In the genomic region with DNA sequence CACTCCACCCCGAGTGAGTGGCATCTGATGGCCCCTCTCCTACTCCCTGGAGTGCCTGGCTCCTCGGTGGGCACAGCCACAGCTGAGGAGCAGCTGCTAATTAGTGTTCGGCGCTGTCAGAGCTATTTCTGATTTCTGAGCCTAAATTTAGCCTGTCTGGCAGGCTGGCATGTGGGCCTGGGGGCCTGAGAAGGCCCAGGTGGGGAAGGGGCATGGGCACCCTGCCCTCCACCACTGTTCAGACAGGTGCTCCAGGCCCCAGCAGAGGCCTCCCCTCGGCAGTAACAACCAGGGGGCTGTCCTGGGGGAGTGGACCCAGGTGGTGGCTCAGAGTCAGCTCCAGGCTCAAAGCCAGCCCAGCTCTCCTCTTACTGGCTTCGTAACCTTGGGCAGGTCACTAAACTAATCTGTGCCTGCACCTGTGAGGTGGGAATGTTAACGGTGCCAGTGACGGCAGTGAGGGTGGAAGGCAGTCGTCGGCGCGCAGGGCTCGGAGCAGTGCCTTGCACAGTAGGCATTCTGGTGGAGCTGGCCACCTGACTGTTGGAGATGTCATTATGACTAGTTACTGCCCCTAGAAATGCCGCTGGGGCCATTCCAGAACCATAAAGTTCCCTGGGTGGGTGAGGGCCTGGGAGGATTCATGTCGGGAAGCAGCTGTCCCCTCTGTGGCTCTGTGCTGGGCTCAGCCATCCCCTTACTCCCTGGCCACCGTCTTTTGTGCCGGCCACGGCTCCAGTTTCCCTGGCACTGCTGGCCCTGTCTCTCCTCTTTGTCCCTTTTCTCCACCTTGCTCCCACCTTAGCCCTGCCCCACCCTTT, we compare ENCODE assay signal across 8 cellular contexts. TPM values are rescaled to one million over a fixed set of nuclear protein-coding genes. Genes with fewer than 3 reads are reported as not detected.
A peak's percentile ranks its signal among the peaks of the same experiment; 100 is the strongest.
DNase-seq lines count a peak whose midpoint lies in the region; ATAC-seq and TF ChIP-seq lines count a peak whose summit lies in the region.

No MANE protein-coding gene starts in this region.

- H3K9me1 ChIP-seq in IMR-90 (ENCODE audit: insufficient read depth, low read length): peaks cover 24% of the 10 kb centered on the region

- peak overlapping the region; percentile 99 for H2AK5ac ChIP-seq in IMR-90 (ENCODE audit: low read depth, low read length)

- H3K4me3 ChIP-seq in IMR-90 (ENCODE audit: insufficient read depth, low read depth, low read length) (no peak overlapping the region), WERI-Rb-1 (ENCODE audit: low read depth, low read length) (no peak overlapping the region), heart left ventricle (peak overlapping the region in 6 of 12 donors; percentile 3 to 78 (median 4))

- peaks cover 0 to 28% of the 10 kb centered on the region in 2 experiments; a peak in 3 of 4 replicates for H3K79me1 ChIP-seq in IMR-90 (ENCODE audit: low read depth in 1 of 2, low read length in 2 of 2)

- H3K23ac ChIP-seq in IMR-90 (ENCODE audit: low read depth, low read length): peak overlapping the region; percentile 61; the same call in 1 of the 2 replicates

- H2BK5ac ChIP-seq in IMR-90 (ENCODE audit: low read depth, low read length, poor library complexity, severe bottlenecking): peak overlapping the region; percentile 83

- POLR2A ChIA-PET in IMR-90 (lab: Charles Lee; ENCODE audit: unreplicated experiment): interaction anchor here (0.8 kb wide), 1 partner anchor 80 kb away, joined by 4 read pairs; a partner anchor contains a TSS

- H3K9ac ChIP-seq in IMR-90 (ENCODE audit: low read depth, low read length): peak overlapping the region; percentile 45

- H3K4me1 ChIP-seq in IMR-90 (ENCODE audit: control insufficient read depth, insufficient read depth, low read length) (peaks cover 39% of the 10 kb centered on the region), heart left ventricle (peaks cover 0 to 88% (median 58%) of the 10 kb centered on the region in 12 donors)

- H2AFZ ChIP-seq in IMR-90 (replicated peaks; ENCODE audit: low read length, poor library complexity): peak overlapping the region; percentile 93

- peak overlapping the region; percentile 99 for H2AK9ac ChIP-seq in IMR-90 (replicated peaks; ENCODE audit: low read depth, low read length, poor library complexity)

- H3K36me3 ChIP-seq in IMR-90 (ENCODE audit: control insufficient read depth, insufficient read depth, low read length) (no peaks in the 10 kb centered on the region), WERI-Rb-1 (no peaks in the 10 kb centered on the region), heart left ventricle (peaks cover 0 to 15% (median 0%) of the 10 kb centered on the region in 9 donors)

- peak overlapping the region; percentile 40 for H3K4me2 ChIP-seq in IMR-90 (ENCODE audit: low read depth, low read length)

- H2BK120ac ChIP-seq in IMR-90 (ENCODE audit: low read depth, low read length): peak overlapping the region; percentile 95

- peak overlapping the region; percentile 94 for H3K14ac ChIP-seq in IMR-90 (replicated peaks; ENCODE audit: low read depth, low read length)

- TF ChIP-seq POLR2A in IMR-90 (IDR thresholded peaks at IDR 0.05; ENCODE audit: low read depth, low read length): no peak
- TF ChIP-seq POLR2A in heart left ventricle (IDR thresholded peaks at IDR 0.05): no peak

- peak overlapping the region; percentile 89 for H3K18ac ChIP-seq in IMR-90 (ENCODE audit: low read depth, low read length)

- H3K9me3 ChIP-seq in IMR-90 (ENCODE audit: control insufficient read depth, insufficient read depth, low read length) (no peaks in the 10 kb centered on the region), WERI-Rb-1 (ENCODE audit: severe bottlenecking) (no peaks in the 10 kb centered on the region), heart left ventricle (no peaks in the 10 kb centered on the region)

- BruUV-seq in IMR-90 (replicated peaks; lab: Mats Ljungman, UMichigan): no TSS peak

- peak overlapping the region; percentile 87 to 97 for H4K8ac ChIP-seq in IMR-90 (ENCODE audit: low read depth in 2 of 2, low read length in 2 of 2)

- H3K27ac ChIP-seq in IMR-90 (ENCODE audit: insufficient read depth, low read length) (peak overlapping the region; percentile 88), WERI-Rb-1 (peak overlapping the region; percentile 0), heart left ventricle (peak overlapping the region; percentile 26 to 98 (median 78))

- H3K56ac ChIP-seq in IMR-90 (ENCODE audit: extremely low read depth, insufficient read depth, low read length): peak overlapping the region; percentile 32

- ATAC-seq in IMR-90 (ENCODE audit: low read depth) (no peak), heart left ventricle (peak in 2 of 4 donors; percentile 0 to 4)

- peak overlapping the region; percentile 96 for H2BK15ac ChIP-seq in IMR-90 (ENCODE audit: low read depth, low read length)

- intact Hi-C loops in IMR-90 (cut with micrococcal nuclease) (no loop called here), heart left ventricle (cut with DNase I) (loop anchor here in 1 of 10 donors (5.0 kb wide), 1 partner anchor 34 kb away; a partner anchor contains a TSS)

- CTCF ChIA-PET in IMR-90 (lab: Yijun Ruan, JAX): interaction anchor here (0.8 to 1.3 kb wide), 4 partner anchors 10 to 93 kb away, joined by 3 to 5 read pairs (median 4); a partner anchor contains a TSS

- in situ Hi-C loops in IMR-90 (cut with MboI; ENCODE audit: low sequenced_read_pairs): no loop called here

- WGBS in IMR-90 (ENCODE audit: extremely low coverage in 2 of 2, insufficient read length in 1 of 2), 2 experiments: 84% methylated on average over 5 of the region's 18 CpGs; no CpG with 5 or more reads in 1 of the 2 experiments
- 45 to 66% (median 59%) methylated on average over 11 to 18 of the region's 18 CpGs for WGBS in heart left ventricle, 4 donors

- H2BK20ac ChIP-seq in IMR-90 (ENCODE audit: low read depth, low read length): peak overlapping the region; percentile 92

- H3K4ac ChIP-seq in IMR-90 (ENCODE audit: low read depth, low read length): peak overlapping the region; percentile 98

- H3K27me3 ChIP-seq in IMR-90 (ENCODE audit: control insufficient read depth, insufficient read depth, low read length) (no peaks in the 10 kb centered on the region), WERI-Rb-1 (ENCODE audit: insufficient read depth, low read depth, severe bottlenecking) (no peaks in the 10 kb centered on the region), heart left ventricle (no peaks in the 10 kb centered on the region)

- H4K5ac ChIP-seq in IMR-90 (ENCODE audit: low read depth, low read length): peak overlapping the region; percentile 92

- dilution Hi-C loops in IMR-90 (cut with HindIII; ENCODE audit: low sequenced_read_pairs, unreplicated experiment): no loop called here

- no peaks in the 10 kb centered on the region for H4K20me1 ChIP-seq in IMR-90 (ENCODE audit: insufficient read depth, low read length)

- peak overlapping the region; percentile 97 for H4K91ac ChIP-seq in IMR-90 (ENCODE audit: insufficient read depth, low read depth, low read length)

- TF ChIP-seq RAD21 in IMR-90 (IDR thresholded peaks at IDR 0.05; ENCODE audit: low read length): no peak

- DNase-seq in IMR-90 (no peak), WERI-Rb-1 (no peak), heart left ventricle (peak in 2 of 5 donors; percentile 40 to 47), GM20000 (ENCODE audit: low spot score) (no peak), NCI-H2107 treated with DMSO at 0.1 percent for 48 hours (lab: John Stamatoyannopoulos, UW; ENCODE audit: unreplicated experiment) (no peak), SHP77 treated with DMSO at 0.1 percent for 48 hours (lab: John Stamatoyannopoulos, UW) (no peak), NCI-H187 (lab: John Stamatoyannopoulos, UW) (no peak)
- peak; percentile 14 for DNase-seq in stimulated activated naive CD4-positive, alpha-beta T cell treated with Interleukin-2 at 50 U/mL for 16 hours (lab: John Stamatoyannopoulos, UW)

- TF ChIP-seq CTCF in IMR-90 (conservative IDR thresholded peaks at IDR 0.05; ENCODE audit: low read depth, low read length): no peak
- TF ChIP-seq CTCF in WERI-Rb-1 (IDR thresholded peaks at IDR 0.05; ENCODE audit: low read depth, low read length): no peak
- TF ChIP-seq CTCF in heart left ventricle (IDR thresholded peaks at IDR 0.05): no peak
- no peak for TF ChIP-seq CTCF in GM20000 (IDR thresholded peaks at IDR 0.05; ENCODE audit: extremely low read depth, missing control alignments)

TF ChIP-seq in IMR-90, 13 proteins besides CTCF, POLR2A, EP300 and RAD21:
- TF ChIP-seq, protein P1, sequence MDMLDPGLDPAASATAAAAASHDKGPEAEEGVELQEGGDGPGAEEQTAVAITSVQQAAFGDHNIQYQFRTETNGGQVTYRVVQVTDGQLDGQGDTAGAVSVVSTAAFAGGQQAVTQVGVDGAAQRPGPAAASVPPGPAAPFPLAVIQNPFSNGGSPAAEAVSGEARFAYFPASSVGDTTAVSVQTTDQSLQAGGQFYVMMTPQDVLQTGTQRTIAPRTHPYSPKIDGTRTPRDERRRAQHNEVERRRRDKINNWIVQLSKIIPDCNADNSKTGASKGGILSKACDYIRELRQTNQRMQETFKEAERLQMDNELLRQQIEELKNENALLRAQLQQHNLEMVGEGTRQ (IDR thresholded peaks at IDR 0.05; ENCODE audit: low read depth, low read length): no peak
- TF ChIP-seq FOS (IDR thresholded peaks at IDR 0.05; ENCODE audit: low read depth, low read length): no peak
- no peak for TF ChIP-seq NFE2L2 (IDR thresholded peaks at IDR 0.05; ENCODE audit: low read depth, low read length)
- TF ChIP-seq, protein P2, sequence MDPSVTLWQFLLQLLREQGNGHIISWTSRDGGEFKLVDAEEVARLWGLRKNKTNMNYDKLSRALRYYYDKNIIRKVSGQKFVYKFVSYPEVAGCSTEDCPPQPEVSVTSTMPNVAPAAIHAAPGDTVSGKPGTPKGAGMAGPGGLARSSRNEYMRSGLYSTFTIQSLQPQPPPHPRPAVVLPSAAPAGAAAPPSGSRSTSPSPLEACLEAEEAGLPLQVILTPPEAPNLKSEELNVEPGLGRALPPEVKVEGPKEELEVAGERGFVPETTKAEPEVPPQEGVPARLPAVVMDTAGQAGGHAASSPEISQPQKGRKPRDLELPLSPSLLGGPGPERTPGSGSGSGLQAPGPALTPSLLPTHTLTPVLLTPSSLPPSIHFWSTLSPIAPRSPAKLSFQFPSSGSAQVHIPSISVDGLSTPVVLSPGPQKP (IDR thresholded peaks at IDR 0.05; ENCODE audit: borderline replicate concordance, low read depth, low read length): no peak

RNA-seq across cellular contexts. Expression of a gene that starts 6.6 kb away (rescaled TPM):
- total RNA-seq in IMR-90 (2012; rRNA removed) (0.36 and 0.56 TPM in 2 replicates), heart left ventricle (10 to 100 TPM in 5 of 9 donors, 1 to 10 TPM in 4; 6.4 to 52.8 (median 10.3) TPM)
- polyA plus RNA-seq in IMR-90 (2012; rRNA removed) (1.4 and 2.3 TPM in 2 replicates), heart left ventricle (1 to 10 TPM; 5.4 to 7.8 TPM)
- polyA plus RNA-seq in IMR-90 (2012; cell fraction: cytosol; rRNA removed): 4.2 and 5.3 TPM in 2 replicates
- 10.8 and 12.1 TPM in 2 replicates for polyA plus RNA-seq in IMR-90 (2012; cell fraction: nucleus; rRNA removed; ENCODE audit: low replicate concordance)

RNA-seq across cellular contexts. Expression of a gene that starts 33.6 kb away (rescaled TPM):
- total RNA-seq in IMR-90 (2012; rRNA removed) (under 0.01 and 0.18 TPM in 2 replicates), heart left ventricle (not detected)
- polyA plus RNA-seq in IMR-90 (2012; rRNA removed) (not detected in 2 replicates), heart left ventricle (not detected)
- not detected in 2 replicates for polyA plus RNA-seq in IMR-90 (2012; cell fraction: cytosol; rRNA removed)
- 0.09 TPM in 1 of 2 replicates, not detected in the other for polyA plus RNA-seq in IMR-90 (2012; cell fraction: nucleus; rRNA removed; ENCODE audit: low replicate concordance)

Comparison
In these comparisons a context has a peak if more than half of its experiments do, and no peak if none do; other contexts are left out.
1. H3K27ac ChIP-seq: peak in every context shown above with its lines; median percentile 88 in IMR-90; 78 in heart left ventricle; 0 in WERI-Rb-1.